1 cellular context compared by ENCODE assay signal in the genomic region with DNA sequence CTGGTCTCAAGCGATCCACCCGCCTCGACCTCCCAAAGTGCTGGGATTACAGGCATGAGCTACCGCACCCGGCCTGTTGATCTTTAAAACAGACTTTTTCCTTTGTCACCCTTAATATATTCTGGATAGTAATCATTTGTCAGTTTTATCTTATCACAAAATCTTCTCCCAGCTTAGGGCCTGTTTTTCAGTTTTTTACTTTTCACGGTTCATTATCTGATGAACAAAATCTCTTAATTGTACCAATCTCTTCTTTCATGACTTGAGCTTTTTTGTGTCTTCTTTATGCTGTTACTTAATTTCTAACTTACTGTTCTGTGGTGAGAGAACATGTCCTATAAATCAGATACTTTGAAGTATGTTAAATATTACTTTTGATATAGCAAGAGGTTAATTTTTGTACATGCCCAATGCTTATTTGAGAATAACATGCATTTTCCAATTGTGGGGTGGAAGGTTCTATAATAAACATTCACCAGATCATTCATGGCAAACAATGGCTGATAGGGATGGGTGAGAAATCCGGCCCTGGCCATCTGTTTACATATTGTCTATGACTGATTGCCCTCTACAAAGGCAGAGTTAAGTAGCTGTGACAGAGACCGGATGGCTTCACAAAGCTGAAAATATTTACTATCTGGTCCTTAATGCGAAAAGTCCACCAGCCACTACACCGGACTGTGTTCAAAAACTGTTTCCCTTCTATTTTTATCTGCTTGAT.
TF ChIP-seq lines count a peak whose summit lies in the region.

No MANE protein-coding gene starts in this region.

TF ChIP-seq in K562, 482 proteins besides CTCF, POLR2A, EP300 and RAD21 (continued from another document):
- TF ChIP-seq, protein P1, sequence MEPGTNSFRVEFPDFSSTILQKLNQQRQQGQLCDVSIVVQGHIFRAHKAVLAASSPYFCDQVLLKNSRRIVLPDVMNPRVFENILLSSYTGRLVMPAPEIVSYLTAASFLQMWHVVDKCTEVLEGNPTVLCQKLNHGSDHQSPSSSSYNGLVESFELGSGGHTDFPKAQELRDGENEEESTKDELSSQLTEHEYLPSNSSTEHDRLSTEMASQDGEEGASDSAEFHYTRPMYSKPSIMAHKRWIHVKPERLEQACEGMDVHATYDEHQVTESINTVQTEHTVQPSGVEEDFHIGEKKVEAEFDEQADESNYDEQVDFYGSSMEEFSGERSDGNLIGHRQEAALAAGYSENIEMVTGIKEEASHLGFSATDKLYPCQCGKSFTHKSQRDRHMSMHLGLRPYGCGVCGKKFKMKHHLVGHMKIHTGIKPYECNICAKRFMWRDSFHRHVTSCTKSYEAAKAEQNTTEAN (CRISPR knock-in tag; IDR thresholded peaks at IDR 0.05): no peak
- TF ChIP-seq U2AF2 (optimal IDR thresholded peaks at IDR 0.05; ENCODE audit: low read depth, low read length) (no peak), MAFF (IDR thresholded peaks at IDR 0.05; ENCODE audit: low read length) (no peak), DIDO1 (tag; IDR thresholded peaks at IDR 0.05; ENCODE audit: low read depth) (no peak), BRD9 (IDR thresholded peaks at IDR 0.05; ENCODE audit: low read depth, partially characterized antibody) (no peak)
- TF ChIP-seq, protein P2, sequence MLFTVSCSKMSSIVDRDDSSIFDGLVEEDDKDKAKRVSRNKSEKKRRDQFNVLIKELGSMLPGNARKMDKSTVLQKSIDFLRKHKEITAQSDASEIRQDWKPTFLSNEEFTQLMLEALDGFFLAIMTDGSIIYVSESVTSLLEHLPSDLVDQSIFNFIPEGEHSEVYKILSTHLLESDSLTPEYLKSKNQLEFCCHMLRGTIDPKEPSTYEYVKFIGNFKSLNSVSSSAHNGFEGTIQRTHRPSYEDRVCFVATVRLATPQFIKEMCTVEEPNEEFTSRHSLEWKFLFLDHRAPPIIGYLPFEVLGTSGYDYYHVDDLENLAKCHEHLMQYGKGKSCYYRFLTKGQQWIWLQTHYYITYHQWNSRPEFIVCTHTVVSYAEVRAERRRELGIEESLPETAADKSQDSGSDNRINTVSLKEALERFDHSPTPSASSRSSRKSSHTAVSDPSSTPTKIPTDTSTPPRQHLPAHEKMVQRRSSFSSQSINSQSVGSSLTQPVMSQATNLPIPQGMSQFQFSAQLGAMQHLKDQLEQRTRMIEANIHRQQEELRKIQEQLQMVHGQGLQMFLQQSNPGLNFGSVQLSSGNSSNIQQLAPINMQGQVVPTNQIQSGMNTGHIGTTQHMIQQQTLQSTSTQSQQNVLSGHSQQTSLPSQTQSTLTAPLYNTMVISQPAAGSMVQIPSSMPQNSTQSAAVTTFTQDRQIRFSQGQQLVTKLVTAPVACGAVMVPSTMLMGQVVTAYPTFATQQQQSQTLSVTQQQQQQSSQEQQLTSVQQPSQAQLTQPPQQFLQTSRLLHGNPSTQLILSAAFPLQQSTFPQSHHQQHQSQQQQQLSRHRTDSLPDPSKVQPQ (CRISPR knock-in tag; IDR thresholded peaks at IDR 0.05; ENCODE audit: borderline replicate concordance): no peak
TF ChIP-seq in K562: peak in this region for 0.
